Comparison of ENCODE assay signal across 15 cellular contexts in the genomic region with DNA sequence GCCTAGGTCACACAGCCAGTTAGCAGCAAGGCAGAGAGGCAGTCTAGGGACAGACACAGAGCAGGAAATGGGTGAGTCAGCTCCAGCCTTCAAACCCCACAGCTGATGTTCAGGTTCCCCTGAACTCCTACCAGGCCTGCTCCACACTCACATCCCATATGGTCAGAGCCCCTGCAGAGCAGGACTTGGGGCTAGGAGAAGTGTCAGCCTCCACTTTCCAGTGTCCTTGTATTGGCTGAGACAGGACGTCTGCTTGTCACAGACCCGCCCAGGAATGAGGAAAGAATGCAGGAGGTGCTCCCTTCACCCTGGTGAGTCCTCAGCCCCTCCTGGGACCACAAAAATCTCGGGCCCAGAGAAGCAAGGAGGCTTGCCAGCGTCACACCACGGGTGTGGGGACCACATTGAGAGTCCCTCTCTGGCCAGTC.
A peak's percentile ranks its signal among the peaks of the same experiment; 100 is the strongest.
DNase-seq lines count a peak whose midpoint lies in the region; ATAC-seq and TF ChIP-seq lines count a peak whose summit lies in the region.
"Had no signal": no experiment of that assay in that cellular context is flagged by ENCODE, and none has a peak within 500 bp of the region (broad histone marks: within the 10 kb centered on the region; RNA-seq: fewer than 3 reads in every experiment).

No MANE protein-coding gene starts in this region.

- no peak overlapping the region for H3K27ac ChIP-seq in tibial nerve
- H3K27ac ChIP-seq: cardiac muscle cell had no signal

- peak; percentile 32 for ATAC-seq in activated T-helper 17 cell treated with anti-CD3 and anti-CD28 coated beads, Interleukin-2, amount 50 U/mL, for 72 hours (replicated peaks)
- ATAC-seq in HG02678 (IDR thresholded peaks at IDR 0.05; ENCODE audit: unreplicated experiment) (no peak), HG03457 (IDR thresholded peaks at IDR 0.05; ENCODE audit: unreplicated experiment) (no peak)
- no peak for ATAC-seq in effector memory CD8-positive, alpha-beta T cell (replicated peaks)

- H3K4me3 ChIP-seq in tibial nerve = no peak overlapping the region
- H3K4me3 ChIP-seq: cardiac muscle cell had no signal

- DNase-seq in AG08396 (ENCODE audit: low spot score) (peak; percentile 43), HK-2 (ENCODE audit: unreplicated experiment) (peak; percentile 24), glomerular visceral epithelial cell (ENCODE audit: extremely low spot score) (peak; percentile 33), tibial nerve (ENCODE audit: low spot score in 2 of 2) (no peak)
- no peak for DNase-seq in effector memory CD8-positive, alpha-beta T cell
- DNase-seq: activated CD4-positive, alpha-beta T cell treated with anti-CD3 and anti-CD28 coated beads for 1 hour; activated T-cell treated with anti-CD3 and anti-CD28 coated beads, Interleukin-2, amount 50 U/mL, for 72 hours; KG1; NCI-H2029; stimulated activated CD4-positive, alpha-beta T cell treated with anti-CD3 and anti-CD28 coated beads, Interleukin-1b, Interleukin-23, amount 100 ng/mL, for 48 hours had no signal

- H3K27ac Mint-ChIP-seq in activated T-helper 17 cell treated with anti-CD3 and anti-CD28 coated beads, Interleukin-2, amount 50 U/mL, for 72 hours = no peak overlapping the region
- no peak overlapping the region for H3K27ac Mint-ChIP-seq in effector memory CD8-positive, alpha-beta T cell
- H3K27ac Mint-ChIP-seq: activated T-cell treated with anti-CD3 and anti-CD28 coated beads, Interleukin-2, amount 50 U/mL, for 72 hours had no signal

- no peaks in the 10 kb centered on the region for H3K36me3 Mint-ChIP-seq in activated T-helper 17 cell treated with anti-CD3 and anti-CD28 coated beads, Interleukin-2, amount 50 U/mL, for 72 hours (ENCODE audit: low read depth)
- H3K36me3 Mint-ChIP-seq in effector memory CD8-positive, alpha-beta T cell (ENCODE audit: insufficient read depth) = peaks cover 2% of the 10 kb centered on the region

- H3K4me3 Mint-ChIP-seq in activated T-helper 17 cell treated with anti-CD3 and anti-CD28 coated beads, Interleukin-2, amount 50 U/mL, for 72 hours = no peak overlapping the region
- no peak overlapping the region for H3K4me3 Mint-ChIP-seq in effector memory CD8-positive, alpha-beta T cell
- H3K4me3 Mint-ChIP-seq: activated T-cell treated with anti-CD3 and anti-CD28 coated beads, Interleukin-2, amount 50 U/mL, for 72 hours had no signal

- no peaks in the 10 kb centered on the region for H3K27me3 ChIP-seq in tibial nerve
- H3K27me3 ChIP-seq: cardiac muscle cell had no signal

- TF ChIP-seq CTCF in tibial nerve (IDR thresholded peaks at IDR 0.05) = no peak

- H3K9me3 Mint-ChIP-seq in activated T-helper 17 cell treated with anti-CD3 and anti-CD28 coated beads, Interleukin-2, amount 50 U/mL, for 72 hours = no peaks in the 10 kb centered on the region
- H3K9me3 Mint-ChIP-seq in effector memory CD8-positive, alpha-beta T cell = no peaks in the 10 kb centered on the region
- H3K9me3 Mint-ChIP-seq: activated T-cell treated with anti-CD3 and anti-CD28 coated beads, Interleukin-2, amount 50 U/mL, for 72 hours had no signal

- no peak for TF ChIP-seq POLR2A in tibial nerve (IDR thresholded peaks at IDR 0.05)

- peaks cover 8% of the 10 kb centered on the region for H3K4me1 Mint-ChIP-seq in activated T-helper 17 cell treated with anti-CD3 and anti-CD28 coated beads, Interleukin-2, amount 50 U/mL, for 72 hours
- peaks cover 8 to 12% of the 10 kb centered on the region in 2 donors for H3K4me1 Mint-ChIP-seq in effector memory CD8-positive, alpha-beta T cell (ENCODE audit: low read depth in 2 of 2)

- H3K9me3 ChIP-seq in tibial nerve = no peaks in the 10 kb centered on the region

- TF ChIP-seq EP300 in tibial nerve (IDR thresholded peaks at IDR 0.05) = no peak

- H3K36me3 ChIP-seq in tibial nerve = peaks cover 0 to 9% (median 0%) of the 10 kb centered on the region in 3 donors
- H3K36me3 ChIP-seq: cardiac muscle cell had no signal

- peaks cover 0 to 9% (median 0%) of the 10 kb centered on the region in 4 donors for H3K4me1 ChIP-seq in tibial nerve

- 52 to 56% methylated on average over 5 of the region's 5 CpGs for WGBS in tibial nerve, 2 donors

- H3K27me3 Mint-ChIP-seq in activated T-helper 17 cell treated with anti-CD3 and anti-CD28 coated beads, Interleukin-2, amount 50 U/mL, for 72 hours = peaks cover 4% of the 10 kb centered on the region
- H3K27me3 Mint-ChIP-seq in effector memory CD8-positive, alpha-beta T cell = peaks cover 7 to 10% of the 10 kb centered on the region in 2 donors
- H3K27me3 Mint-ChIP-seq: progenitor cell of endocrine pancreas had no signal

Comparison
In these comparisons a context has a peak if more than half of its experiments do, and no peak if none do; other contexts are left out.
1. DNase-seq: peak in AG08396 (single experiment), HK-2 (single experiment) and glomerular visceral epithelial cell (single experiment); none in tibial nerve (0 of 2) and effector memory CD8-positive, alpha-beta T cell (0 of 3).